Comparison of ENCODE assay signal across 24 cellular contexts in the genomic region with DNA sequence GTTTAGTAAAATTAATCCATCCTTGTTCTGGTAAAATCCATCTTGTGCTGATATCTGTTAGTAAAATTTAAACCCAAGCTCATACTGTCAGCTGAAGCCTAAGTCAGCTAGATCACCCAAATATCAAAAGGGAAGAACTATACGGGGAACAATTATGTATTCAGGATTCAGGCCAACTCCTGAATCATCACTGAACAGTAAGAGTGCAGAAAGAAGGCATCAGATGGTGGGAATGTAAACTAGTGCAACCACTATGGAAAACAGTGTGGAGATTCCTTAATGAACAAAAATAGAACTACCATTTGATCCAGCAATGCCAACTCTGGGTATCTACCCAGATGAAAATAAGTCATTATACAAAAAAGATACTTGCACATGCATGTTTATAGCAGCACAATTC.
"Had no signal": no experiment of that assay in that cellular context is flagged by ENCODE, and none has a peak within 500 bp of the region (broad histone marks: within the 10 kb centered on the region; RNA-seq: fewer than 3 reads in every experiment).

No MANE protein-coding gene starts in this region.

- H3K9me3 ChIP-seq: colonic mucosa, heart right ventricle, left ventricle myocardium inferior, testis, transverse colon had no signal

- H3K4me3 ChIP-seq: cardiac muscle cell, colonic mucosa, heart right ventricle, left ventricle myocardium inferior, testis, transverse colon had no signal

- H3K27ac Mint-ChIP-seq: activated naive CD8-positive, alpha-beta T cell; nephron had no signal

- H3K27me3 Mint-ChIP-seq: activated naive CD8-positive, alpha-beta T cell had no signal

- H3K4me3 Mint-ChIP-seq: activated naive CD8-positive, alpha-beta T cell; nephron had no signal

- DNase-seq: activated CD4-positive, alpha-beta T cell treated with anti-CD3 and anti-CD28 coated beads for 4 hours; activated CD4-positive, alpha-beta T cell treated with anti-CD3 and anti-CD28 coated beads, Interleukin-2, amount 50 U/mL, for 4 hours; activated CD8-positive, alpha-beta memory T cell treated with anti-CD3 and anti-CD28 coated beads for 24 hours; activated effector memory CD4-positive, alpha-beta T cell treated with Interleukin-2 at 50 U/mL for 16 hours; activated naive CD4-positive, alpha-beta T cell treated with Interleukin-2 at 50 U/mL for 16 hours; anterior cingulate cortex; cerebellar nuclear complex; colonic mucosa; effector CD8-positive, alpha-beta T cell; foreskin melanocyte; heart right ventricle; islet precursor cell; left ventricle myocardium inferior; posterior cingulate gyrus; right cardiac atrium; stimulated activated CD4-positive, alpha-beta T cell treated with anti-CD3 and anti-CD28 coated beads, Interleukin-2, amount 100 ng/mL, for 48 hours; stimulated activated naive CD8-positive, alpha-beta T cell treated with anti-CD3 and anti-CD28 coated beads, Interleukin-15, Interleukin-2, amounts not matched to agents 100 U/mL and 50 U/mL, for 24 hours; T-helper 9 cell; testis; transverse colon had no signal

- H3K36me3 Mint-ChIP-seq: activated naive CD8-positive, alpha-beta T cell had no signal

- H3K4me1 Mint-ChIP-seq: nephron had no signal

- H3K36me3 ChIP-seq: cardiac muscle cell, colonic mucosa, heart right ventricle, left ventricle myocardium inferior, transverse colon had no signal

- H3K27me3 ChIP-seq: cardiac muscle cell, colonic mucosa, testis, transverse colon had no signal

- H3K27ac ChIP-seq: cardiac muscle cell, colonic mucosa, heart right ventricle, left ventricle myocardium inferior, testis, transverse colon, VCaP had no signal

- H3K4me1 ChIP-seq: colonic mucosa, testis, transverse colon had no signal

- H3K9me3 Mint-ChIP-seq: nephron had no signal

- ATAC-seq: heart right ventricle; right cardiac atrium; stimulated activated naive CD8-positive, alpha-beta T cell treated with anti-CD3 and anti-CD28 coated beads, Interleukin-15, Interleukin-2, amounts not matched to agents 100 U/mL and 50 U/mL, for 24 hours had no signal
